Comparison of ENCODE assay signal across 21 cellular contexts in the genomic region with DNA sequence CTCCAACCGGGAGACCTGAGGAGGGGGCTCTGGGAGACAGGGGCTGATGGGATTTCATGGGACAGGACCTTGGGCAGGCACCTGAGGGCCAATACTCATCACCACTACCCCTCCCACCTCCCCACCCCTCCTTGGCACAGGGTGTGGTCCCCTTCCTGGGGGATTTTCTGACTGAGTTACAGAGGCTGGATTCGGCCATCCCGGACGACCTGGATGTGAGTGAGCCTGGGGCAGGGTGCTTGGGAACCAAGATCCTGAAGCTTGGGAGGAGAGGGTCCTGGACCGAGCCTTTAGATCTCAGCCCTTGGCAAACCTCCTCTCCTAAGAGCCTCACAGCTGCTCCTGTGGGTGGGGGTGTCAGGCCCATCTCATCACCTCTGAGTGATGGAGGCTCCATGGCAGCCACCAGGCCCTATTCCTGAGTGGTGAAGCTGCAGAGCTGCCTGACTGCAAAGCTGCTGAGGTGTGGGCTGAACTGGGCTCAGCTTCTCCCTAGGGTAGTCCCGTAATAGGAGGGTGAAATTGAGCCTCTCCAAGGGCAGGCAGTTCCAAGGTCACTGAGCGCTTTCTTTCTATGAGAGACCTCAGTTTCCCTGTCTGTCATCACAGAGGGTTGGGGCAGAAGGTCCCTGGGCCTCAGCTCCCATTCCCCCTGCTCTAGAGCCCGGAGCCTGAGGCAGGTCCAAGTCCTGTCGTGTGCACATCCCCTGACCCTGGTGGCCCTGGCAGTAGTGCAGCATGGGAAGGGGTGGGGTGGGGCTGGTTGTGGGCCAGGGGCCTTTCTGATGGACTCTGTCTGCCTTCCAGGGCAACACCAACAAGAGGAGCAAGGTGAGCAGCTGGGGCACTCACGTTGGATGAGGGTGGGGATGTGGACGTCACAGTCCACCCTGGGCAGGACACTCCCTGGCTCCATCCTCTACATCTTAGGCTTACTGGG. TPM values are rescaled to one million over a fixed set of nuclear protein-coding genes. Genes with fewer than 3 reads are reported as not detected.
DNase-seq lines count a peak whose midpoint lies in the region; ATAC-seq and TF ChIP-seq lines count a peak whose summit lies in the region.
"Had no signal": no experiment of that assay in that cellular context is flagged by ENCODE, and none has a peak within 500 bp of the region (broad histone marks: within the 10 kb centered on the region; RNA-seq: fewer than 3 reads in every experiment).

No MANE protein-coding gene starts in this region.

- H4K20me1 ChIP-seq in Loucy (ENCODE audit: insufficient read depth, low read length, poor library complexity, severe bottlenecking), result no peaks in the 10 kb centered on the region

- no peaks in the 10 kb centered on the region for H3K27me3 Mint-ChIP-seq in T-helper 2 cell treated with Interferon-gamma antibody and Interleukin-4, amounts not matched to agents 5 μg/mL and 100 μg/mL, for 36 hours (ENCODE audit: low read depth)
- no peaks in the 10 kb centered on the region for H3K27me3 Mint-ChIP-seq in central memory CD8-positive, alpha-beta T cell

- ATAC-seq in central memory CD8-positive, alpha-beta T cell (replicated peaks; ENCODE audit: extremely low read depth, poor library complexity, severe bottlenecking), result no peak
- ATAC-seq: K562 had no signal

- H3K9me3 ChIP-seq in Loucy (ENCODE audit: insufficient read depth, low read depth, low read length), result no peaks in the 10 kb centered on the region
- H3K9me3 ChIP-seq: esophagus squamous epithelium, left ventricle myocardium inferior had no signal

- peaks cover 45% of the 10 kb centered on the region for H3K4me1 ChIP-seq in Loucy (ENCODE audit: insufficient read depth, low read length, poor library complexity, severe bottlenecking)

- H3K27ac Mint-ChIP-seq in T-helper 2 cell treated with Interferon-gamma antibody and Interleukin-4, amounts not matched to agents 5 μg/mL and 100 μg/mL, for 36 hours, result peak overlapping the region; percentile 99
- peak overlapping the region; percentile 100 for H3K27ac Mint-ChIP-seq in central memory CD8-positive, alpha-beta T cell (ENCODE audit: low read depth)

- no peaks in the 10 kb centered on the region for H3K9me2 ChIP-seq in Loucy (replicated peaks; ENCODE audit: low read depth, low read length)

- no peak for DNase-seq in T-helper 2 cell treated with Interferon-gamma antibody and Interleukin-4, amounts not matched to agents 5 μg/mL and 100 μg/mL, for 36 hours (ENCODE audit: low spot score)
- DNase-seq in T-helper 2 cell (no peak), posterior vena cava (ENCODE audit: low spot score) (peak; percentile 58), NCI-H1417 (lab: John Stamatoyannopoulos, UW) (no peak), SIG-M5 treated with dmso at 0.1 percent for 504 hours (lab: John Stamatoyannopoulos, UW; ENCODE audit: unreplicated experiment) (no peak), NCI-H187 treated with DMSO at 0.1 percent for 48 hours (lab: John Stamatoyannopoulos, UW) (no peak)
- DNase-seq in central memory CD8-positive, alpha-beta T cell (ENCODE audit: low spot score in 2 of 2), result no peak
- DNase-seq: 8988T, amniotic stem cell, COR-L47, GDM1, left ventricle myocardium inferior, NCI-H1694, NCI-H524 treated with DMSO at 0.1 percent for 48 hours, occipital lobe, T1000 had no signal

- no peak overlapping the region for H2AFZ ChIP-seq in Loucy (ENCODE audit: low read length)

- H3K36me3 ChIP-seq in Loucy (ENCODE audit: insufficient read depth, low read length), result peaks cover 70% of the 10 kb centered on the region; the same call in 1 of the 2 replicates

- H3K27me3 ChIP-seq in Loucy (ENCODE audit: insufficient read depth, low read length, poor library complexity, severe bottlenecking), result no peaks in the 10 kb centered on the region
- H3K27me3 ChIP-seq: esophagus squamous epithelium had no signal

- H3F3A ChIP-seq in Loucy (ENCODE audit: low read depth), result no peaks in the 10 kb centered on the region

- H3K4me1 Mint-ChIP-seq in T-helper 2 cell treated with Interferon-gamma antibody and Interleukin-4, amounts not matched to agents 5 μg/mL and 100 μg/mL, for 36 hours (ENCODE audit: low read depth), result peaks cover 50% of the 10 kb centered on the region
- peaks cover 44% of the 10 kb centered on the region for H3K4me1 Mint-ChIP-seq in central memory CD8-positive, alpha-beta T cell

- TF ChIP-seq CTCF in Loucy (conservative IDR thresholded peaks at IDR 0.05; ENCODE audit: low read length), result no peak

- peak overlapping the region; percentile 85 for H3K4me2 ChIP-seq in Loucy (ENCODE audit: low read depth, low read length, poor library complexity, severe bottlenecking)

- peaks cover 65% of the 10 kb centered on the region for H3K79me2 ChIP-seq in Loucy (ENCODE audit: insufficient read depth, low read length)

- intact Hi-C loops in posterior vena cava (cut with DNase I), result no loop called here

- H3K9me3 Mint-ChIP-seq in T-helper 2 cell treated with Interferon-gamma antibody and Interleukin-4, amounts not matched to agents 5 μg/mL and 100 μg/mL, for 36 hours, result peaks cover 4% of the 10 kb centered on the region
- H3K9me3 Mint-ChIP-seq in central memory CD8-positive, alpha-beta T cell, result no peaks in the 10 kb centered on the region

- H3K36me3 Mint-ChIP-seq in T-helper 2 cell treated with Interferon-gamma antibody and Interleukin-4, amounts not matched to agents 5 μg/mL and 100 μg/mL, for 36 hours (ENCODE audit: low read depth), result peaks cover 63% of the 10 kb centered on the region
- H3K36me3 Mint-ChIP-seq in central memory CD8-positive, alpha-beta T cell (ENCODE audit: insufficient read depth), result peaks cover 25% of the 10 kb centered on the region

- H3K9ac ChIP-seq in Loucy (ENCODE audit: low read depth, low read length, poor library complexity, severe bottlenecking), result peak overlapping the region; percentile 89

- H3K4me3 ChIP-seq in Loucy (ENCODE audit: low read length, poor library complexity, severe bottlenecking), result peak overlapping the region; percentile 70
- H3K4me3 ChIP-seq: K562, left ventricle myocardium inferior had no signal

- peak overlapping the region; percentile 96 for H3K4me3 Mint-ChIP-seq in T-helper 2 cell treated with Interferon-gamma antibody and Interleukin-4, amounts not matched to agents 5 μg/mL and 100 μg/mL, for 36 hours
- peak overlapping the region; percentile 93 for H3K4me3 Mint-ChIP-seq in central memory CD8-positive, alpha-beta T cell

RNA-seq across cellular contexts. Expression of gene RGL4, which starts 6.5 kb away (rescaled TPM):
- total RNA-seq in posterior vena cava, result 1 to 10 TPM in 1 of 2 donors, under 1 TPM in 1; 0.24 to 1.7 TPM
- total RNA-seq: esophagus squamous epithelium, K562, left ventricle myocardium inferior, occipital lobe, subcutaneous adipose tissue had no signal

RNA-seq across cellular contexts. Expression of gene ZNF70, which starts 53.6 kb away (rescaled TPM):
- 1 to 10 TPM; 6.2 to 7.7 TPM for total RNA-seq in posterior vena cava

RNA-seq across cellular contexts. Expression of gene VPREB3, which starts 56.9 kb away (rescaled TPM):
- total RNA-seq in posterior vena cava, result under 1 TPM in 1 of 2 donors, not detected in 1; 0.43 TPM
- total RNA-seq: esophagus squamous epithelium, occipital lobe, RPMI7951 had no signal
